Comparison of ENCODE assay signal across 26 cellular contexts in genomic region chr12:104435175-104435574, GRCh38.
"Had no signal": no experiment of that assay in that cellular context is flagged by ENCODE, and none has a peak within 500 bp of the region (broad histone marks: within the 10 kb centered on the region; RNA-seq: fewer than 3 reads in every experiment).

No MANE protein-coding gene starts in this region.

- H3K27ac Mint-ChIP-seq: dendritic cell treated with granulocyte-macrophage colony-stimulating factor and Interleukin-4, amounts not matched to agents 40 ng/mL and 50 ng/mL, for 4 days; effector memory CD8-positive, alpha-beta T cell; endodermal cell; naive thymus-derived CD4-positive, alpha-beta T cell had no signal

- H3K36me3 ChIP-seq: colonic mucosa, esophagus squamous epithelium, gastrocnemius medialis, heart right ventricle, left lung, lower lobe of right lung had no signal

- H3K4me1 Mint-ChIP-seq: endodermal cell had no signal

- H3K4me1 ChIP-seq: colonic mucosa, esophagus squamous epithelium, gastrocnemius medialis, heart right ventricle, left lung, lower lobe of right lung had no signal

- DNase-seq: colonic mucosa; cortex of kidney; effector CD8-positive, alpha-beta T cell; effector memory CD8-positive, alpha-beta T cell; endodermal cell; erythroblast; esophagus squamous epithelium; foreskin fibroblast; foreskin melanocyte; gastrocnemius medialis; glutamatergic neuron; head of caudate nucleus; heart right ventricle; hippocampal formation; left cardiac atrium; left lung; left ventricle myocardium superior; lower lobe of right lung; midbrain; naive thymus-derived CD4-positive, alpha-beta T cell had no signal

- H3K4me3 Mint-ChIP-seq: dendritic cell treated with granulocyte-macrophage colony-stimulating factor and Interleukin-4, amounts not matched to agents 40 ng/mL and 50 ng/mL, for 4 days; effector memory CD8-positive, alpha-beta T cell; endodermal cell; naive thymus-derived CD4-positive, alpha-beta T cell had no signal

- H3K9me3 ChIP-seq: colonic mucosa, esophagus squamous epithelium, gastrocnemius medialis, heart right ventricle, left lung, lower lobe of right lung had no signal

- ATAC-seq: effector memory CD8-positive, alpha-beta T cell; esophagus mucosa; gastrocnemius medialis; heart right ventricle; left cardiac atrium; left lung; left ventricle myocardium superior; lower lobe of right lung; naive thymus-derived CD4-positive, alpha-beta T cell had no signal

- FAIRE-seq: endometrium, islet of Langerhans, keratinocyte had no signal

- H3K9me3 Mint-ChIP-seq: dendritic cell treated with granulocyte-macrophage colony-stimulating factor and Interleukin-4, amounts not matched to agents 40 ng/mL and 50 ng/mL, for 4 days; effector memory CD8-positive, alpha-beta T cell; endodermal cell had no signal

- H3K27ac ChIP-seq: colonic mucosa, epithelial cell of prostate, esophagus squamous epithelium, gastrocnemius medialis, heart right ventricle, left lung, lower lobe of right lung had no signal

- H3K27me3 ChIP-seq: colonic mucosa, gastrocnemius medialis, left lung had no signal

- H3K4me3 ChIP-seq: colonic mucosa, esophagus squamous epithelium, gastrocnemius medialis, heart right ventricle, left lung, lower lobe of right lung had no signal

- H3K36me3 Mint-ChIP-seq: naive thymus-derived CD4-positive, alpha-beta T cell had no signal
